In the genomic region with DNA sequence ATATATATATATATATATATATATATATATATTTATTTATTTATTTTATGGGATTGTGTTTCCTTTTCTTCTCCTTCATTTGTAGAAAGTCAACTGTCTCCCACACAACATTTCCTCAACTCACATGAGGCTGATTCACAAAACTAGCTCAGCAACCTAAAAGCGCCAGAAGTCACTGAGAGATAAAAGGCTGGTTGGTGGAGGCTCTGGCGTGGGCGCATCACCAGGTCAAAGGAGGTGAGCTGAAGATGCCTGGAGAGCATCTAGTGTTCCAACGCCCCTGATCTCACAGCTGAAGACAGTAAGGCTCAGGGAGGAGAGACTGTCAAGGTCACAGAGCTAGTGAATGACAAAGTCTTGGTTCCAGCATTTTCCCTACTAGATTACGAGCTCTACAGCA, we compare ENCODE assay signal across 1 cellular context.
TF ChIP-seq lines count a peak whose summit lies in the region.

No MANE protein-coding gene starts in this region.

TF ChIP-seq in K562, 482 proteins besides CTCF, POLR2A, EP300 and RAD21 (continued from another document):
- TF ChIP-seq, protein P1, sequence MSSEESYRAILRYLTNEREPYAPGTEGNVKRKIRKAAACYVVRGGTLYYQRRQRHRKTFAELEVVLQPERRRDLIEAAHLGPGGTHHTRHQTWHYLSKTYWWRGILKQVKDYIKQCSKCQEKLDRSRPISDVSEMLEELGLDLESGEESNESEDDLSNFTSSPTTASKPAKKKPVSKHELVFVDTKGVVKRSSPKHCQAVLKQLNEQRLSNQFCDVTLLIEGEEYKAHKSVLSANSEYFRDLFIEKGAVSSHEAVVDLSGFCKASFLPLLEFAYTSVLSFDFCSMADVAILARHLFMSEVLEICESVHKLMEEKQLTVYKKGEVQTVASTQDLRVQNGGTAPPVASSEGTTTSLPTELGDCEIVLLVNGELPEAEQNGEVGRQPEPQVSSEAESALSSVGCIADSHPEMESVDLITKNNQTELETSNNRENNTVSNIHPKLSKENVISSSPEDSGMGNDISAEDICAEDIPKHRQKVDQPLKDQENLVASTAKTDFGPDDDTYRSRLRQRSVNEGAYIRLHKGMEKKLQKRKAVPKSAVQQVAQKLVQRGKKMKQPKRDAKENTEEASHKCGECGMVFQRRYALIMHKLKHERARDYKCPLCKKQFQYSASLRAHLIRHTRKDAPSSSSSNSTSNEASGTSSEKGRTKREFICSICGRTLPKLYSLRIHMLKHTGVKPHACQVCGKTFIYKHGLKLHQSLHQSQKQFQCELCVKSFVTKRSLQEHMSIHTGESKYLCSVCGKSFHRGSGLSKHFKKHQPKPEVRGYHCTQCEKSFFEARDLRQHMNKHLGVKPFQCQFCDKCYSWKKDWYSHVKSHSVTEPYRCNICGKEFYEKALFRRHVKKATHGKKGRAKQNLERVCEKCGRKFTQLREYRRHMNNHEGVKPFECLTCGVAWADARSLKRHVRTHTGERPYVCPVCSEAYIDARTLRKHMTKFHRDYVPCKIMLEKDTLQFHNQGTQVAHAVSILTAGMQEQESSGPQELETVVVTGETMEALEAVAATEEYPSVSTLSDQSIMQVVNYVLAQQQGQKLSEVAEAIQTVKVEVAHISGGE (CRISPR knock-in tag; IDR thresholded peaks at IDR 0.05): no peak
- TF ChIP-seq, protein P2, sequence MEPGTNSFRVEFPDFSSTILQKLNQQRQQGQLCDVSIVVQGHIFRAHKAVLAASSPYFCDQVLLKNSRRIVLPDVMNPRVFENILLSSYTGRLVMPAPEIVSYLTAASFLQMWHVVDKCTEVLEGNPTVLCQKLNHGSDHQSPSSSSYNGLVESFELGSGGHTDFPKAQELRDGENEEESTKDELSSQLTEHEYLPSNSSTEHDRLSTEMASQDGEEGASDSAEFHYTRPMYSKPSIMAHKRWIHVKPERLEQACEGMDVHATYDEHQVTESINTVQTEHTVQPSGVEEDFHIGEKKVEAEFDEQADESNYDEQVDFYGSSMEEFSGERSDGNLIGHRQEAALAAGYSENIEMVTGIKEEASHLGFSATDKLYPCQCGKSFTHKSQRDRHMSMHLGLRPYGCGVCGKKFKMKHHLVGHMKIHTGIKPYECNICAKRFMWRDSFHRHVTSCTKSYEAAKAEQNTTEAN (CRISPR knock-in tag; IDR thresholded peaks at IDR 0.05): no peak
- no peak for TF ChIP-seq ZNF586 (CRISPR knock-in tag; conservative IDR thresholded peaks at IDR 0.05)
- TF ChIP-seq HDAC1 (IDR thresholded peaks at IDR 0.05): 0 out of 4 replicates have a peak, but pooled peaks of 1 of the 2 experiments have one; percentile 19
- TF ChIP-seq, protein P3, sequence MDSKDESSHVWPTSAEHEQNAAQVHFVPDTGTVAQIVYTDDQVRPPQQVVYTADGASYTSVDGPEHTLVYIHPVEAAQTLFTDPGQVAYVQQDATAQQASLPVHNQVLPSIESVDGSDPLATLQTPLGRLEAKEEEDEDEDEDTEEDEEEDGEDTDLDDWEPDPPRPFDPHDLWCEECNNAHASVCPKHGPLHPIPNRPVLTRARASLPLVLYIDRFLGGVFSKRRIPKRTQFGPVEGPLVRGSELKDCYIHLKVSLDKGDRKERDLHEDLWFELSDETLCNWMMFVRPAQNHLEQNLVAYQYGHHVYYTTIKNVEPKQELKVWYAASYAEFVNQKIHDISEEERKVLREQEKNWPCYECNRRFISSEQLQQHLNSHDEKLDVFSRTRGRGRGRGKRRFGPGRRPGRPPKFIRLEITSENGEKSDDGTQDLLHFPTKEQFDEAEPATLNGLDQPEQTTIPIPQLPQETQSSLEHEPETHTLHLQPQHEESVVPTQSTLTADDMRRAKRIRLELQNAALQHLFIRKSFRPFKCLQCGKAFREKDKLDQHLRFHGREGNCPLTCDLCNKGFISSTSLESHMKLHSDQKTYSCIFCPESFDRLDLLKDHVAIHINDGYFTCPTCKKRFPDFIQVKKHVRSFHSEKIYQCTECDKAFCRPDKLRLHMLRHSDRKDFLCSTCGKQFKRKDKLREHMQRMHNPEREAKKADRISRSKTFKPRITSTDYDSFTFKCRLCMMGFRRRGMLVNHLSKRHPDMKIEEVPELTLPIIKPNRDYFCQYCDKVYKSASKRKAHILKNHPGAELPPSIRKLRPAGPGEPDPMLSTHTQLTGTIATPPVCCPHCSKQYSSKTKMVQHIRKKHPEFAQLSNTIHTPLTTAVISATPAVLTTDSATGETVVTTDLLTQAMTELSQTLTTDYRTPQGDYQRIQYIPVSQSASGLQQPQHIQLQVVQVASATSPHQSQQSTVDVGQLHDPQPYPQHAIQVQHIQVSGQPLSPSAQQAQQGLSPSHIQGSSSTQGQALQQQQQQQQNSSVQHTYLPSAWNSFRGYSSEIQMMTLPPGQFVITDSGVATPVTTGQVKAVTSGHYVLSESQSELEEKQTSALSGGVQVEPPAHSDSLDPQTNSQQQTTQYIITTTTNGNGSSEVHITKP (IDR thresholded peaks at IDR 0.05; ENCODE audit: partially characterized antibody): no peak
- peak; percentile 28; the same call in 1 of the 2 replicates for TF ChIP-seq ESRRA (IDR thresholded peaks at IDR 0.05; ENCODE audit: borderline replicate concordance, low read depth)
- TF ChIP-seq, protein P4, sequence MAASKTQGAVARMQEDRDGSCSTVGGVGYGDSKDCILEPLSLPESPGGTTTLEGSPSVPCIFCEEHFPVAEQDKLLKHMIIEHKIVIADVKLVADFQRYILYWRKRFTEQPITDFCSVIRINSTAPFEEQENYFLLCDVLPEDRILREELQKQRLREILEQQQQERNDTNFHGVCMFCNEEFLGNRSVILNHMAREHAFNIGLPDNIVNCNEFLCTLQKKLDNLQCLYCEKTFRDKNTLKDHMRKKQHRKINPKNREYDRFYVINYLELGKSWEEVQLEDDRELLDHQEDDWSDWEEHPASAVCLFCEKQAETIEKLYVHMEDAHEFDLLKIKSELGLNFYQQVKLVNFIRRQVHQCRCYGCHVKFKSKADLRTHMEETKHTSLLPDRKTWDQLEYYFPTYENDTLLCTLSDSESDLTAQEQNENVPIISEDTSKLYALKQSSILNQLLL (CRISPR knock-in tag; IDR thresholded peaks at IDR 0.05; ENCODE audit: borderline replicate concordance): no peak
- no peak for TF ChIP-seq PML (IDR thresholded peaks at IDR 0.05; ENCODE audit: low read length)
- TF ChIP-seq, protein P5, sequence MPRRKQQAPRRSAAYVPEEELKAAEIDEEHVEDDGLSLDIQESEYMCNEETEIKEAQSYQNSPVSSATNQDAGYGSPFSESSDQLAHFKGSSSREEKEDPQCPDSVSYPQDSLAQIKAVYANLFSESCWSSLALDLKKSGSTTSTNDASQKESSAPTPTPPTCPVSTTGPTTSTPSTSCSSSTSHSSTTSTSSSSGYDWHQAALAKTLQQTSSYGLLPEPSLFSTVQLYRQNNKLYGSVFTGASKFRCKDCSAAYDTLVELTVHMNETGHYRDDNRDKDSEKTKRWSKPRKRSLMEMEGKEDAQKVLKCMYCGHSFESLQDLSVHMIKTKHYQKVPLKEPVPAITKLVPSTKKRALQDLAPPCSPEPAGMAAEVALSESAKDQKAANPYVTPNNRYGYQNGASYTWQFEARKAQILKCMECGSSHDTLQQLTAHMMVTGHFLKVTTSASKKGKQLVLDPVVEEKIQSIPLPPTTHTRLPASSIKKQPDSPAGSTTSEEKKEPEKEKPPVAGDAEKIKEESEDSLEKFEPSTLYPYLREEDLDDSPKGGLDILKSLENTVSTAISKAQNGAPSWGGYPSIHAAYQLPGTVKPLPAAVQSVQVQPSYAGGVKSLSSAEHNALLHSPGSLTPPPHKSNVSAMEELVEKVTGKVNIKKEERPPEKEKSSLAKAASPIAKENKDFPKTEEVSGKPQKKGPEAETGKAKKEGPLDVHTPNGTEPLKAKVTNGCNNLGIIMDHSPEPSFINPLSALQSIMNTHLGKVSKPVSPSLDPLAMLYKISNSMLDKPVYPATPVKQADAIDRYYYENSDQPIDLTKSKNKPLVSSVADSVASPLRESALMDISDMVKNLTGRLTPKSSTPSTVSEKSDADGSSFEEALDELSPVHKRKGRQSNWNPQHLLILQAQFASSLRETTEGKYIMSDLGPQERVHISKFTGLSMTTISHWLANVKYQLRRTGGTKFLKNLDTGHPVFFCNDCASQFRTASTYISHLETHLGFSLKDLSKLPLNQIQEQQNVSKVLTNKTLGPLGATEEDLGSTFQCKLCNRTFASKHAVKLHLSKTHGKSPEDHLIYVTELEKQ (CRISPR knock-in tag; IDR thresholded peaks at IDR 0.05): no peak
- TF ChIP-seq YY1 (IDR thresholded peaks at IDR 0.05; ENCODE audit: borderline replicate concordance in 1 of 3, control insufficient read depth in 1 of 3, extremely low read depth in 1 of 3, insufficient read depth in 3 of 3, insufficient read length in 1 of 3, insufficient replicate concordance in 2 of 3, low read depth in 1 of 3, low read length in 2 of 3): no peak
- TF ChIP-seq ESRRB (CRISPR knock-in tag; IDR thresholded peaks at IDR 0.05; ENCODE audit: borderline replicate concordance): no peak
- TF ChIP-seq ZNF75A (CRISPR knock-in tag; IDR thresholded peaks at IDR 0.05): no peak
- peak; percentile 53; the same call in 1 of the 2 replicates for TF ChIP-seq CBFA2T2 (conservative IDR thresholded peaks at IDR 0.05)
- no peak for TF ChIP-seq EWSR1 (IDR thresholded peaks at IDR 0.05; ENCODE audit: borderline replicate concordance, low read depth, partially characterized antibody)
- TF ChIP-seq ZNF232 (CRISPR knock-in tag; IDR thresholded peaks at IDR 0.05): no peak
- no peak for TF ChIP-seq MBD2 (IDR thresholded peaks at IDR 0.05; ENCODE audit: borderline replicate concordance, low read depth)
- no peak for TF ChIP-seq TEAD4 (IDR thresholded peaks at IDR 0.05; ENCODE audit: low read length)
- TF ChIP-seq TEAD4 (CRISPR knock-in tag; IDR thresholded peaks at IDR 0.05; ENCODE audit: borderline replicate concordance): no peak
- TF ChIP-seq, protein P6, sequence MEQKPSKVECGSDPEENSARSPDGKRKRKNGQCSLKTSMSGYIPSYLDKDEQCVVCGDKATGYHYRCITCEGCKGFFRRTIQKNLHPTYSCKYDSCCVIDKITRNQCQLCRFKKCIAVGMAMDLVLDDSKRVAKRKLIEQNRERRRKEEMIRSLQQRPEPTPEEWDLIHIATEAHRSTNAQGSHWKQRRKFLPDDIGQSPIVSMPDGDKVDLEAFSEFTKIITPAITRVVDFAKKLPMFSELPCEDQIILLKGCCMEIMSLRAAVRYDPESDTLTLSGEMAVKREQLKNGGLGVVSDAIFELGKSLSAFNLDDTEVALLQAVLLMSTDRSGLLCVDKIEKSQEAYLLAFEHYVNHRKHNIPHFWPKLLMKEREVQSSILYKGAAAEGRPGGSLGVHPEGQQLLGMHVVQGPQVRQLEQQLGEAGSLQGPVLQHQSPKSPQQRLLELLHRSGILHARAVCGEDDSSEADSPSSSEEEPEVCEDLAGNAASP (IDR thresholded peaks at IDR 0.05): peak; percentile 44; the same call in 1 of the 2 replicates
- TF ChIP-seq, protein P7, sequence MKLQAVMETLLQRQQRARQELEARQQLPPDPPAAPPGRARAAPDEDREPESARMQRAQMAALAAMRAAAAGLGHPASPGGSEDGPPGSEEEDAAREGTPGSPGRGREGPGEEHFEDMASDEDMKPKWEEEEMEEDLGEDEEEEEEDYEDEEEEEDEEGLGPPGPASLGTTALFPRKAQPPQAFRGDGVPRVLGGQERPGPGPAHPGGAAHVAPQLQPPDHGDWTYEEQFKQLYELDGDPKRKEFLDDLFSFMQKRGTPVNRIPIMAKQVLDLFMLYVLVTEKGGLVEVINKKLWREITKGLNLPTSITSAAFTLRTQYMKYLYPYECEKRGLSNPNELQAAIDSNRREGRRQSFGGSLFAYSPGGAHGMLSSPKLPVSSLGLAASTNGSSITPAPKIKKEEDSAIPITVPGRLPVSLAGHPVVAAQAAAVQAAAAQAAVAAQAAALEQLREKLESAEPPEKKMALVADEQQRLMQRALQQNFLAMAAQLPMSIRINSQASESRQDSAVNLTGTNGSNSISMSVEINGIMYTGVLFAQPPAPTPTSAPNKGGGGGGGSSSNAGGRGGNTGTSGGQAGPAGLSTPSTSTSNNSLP (IDR thresholded peaks at IDR 0.05; ENCODE audit: borderline replicate concordance, low read depth, low read length): no peak
- no peak for TF ChIP-seq SP2 (IDR thresholded peaks at IDR 0.05; ENCODE audit: extremely low read depth, low read depth, low read length, poor library complexity, severe bottlenecking)
- 0 out of 2 replicates have a peak, but pooled peaks have one; percentile 21 for TF ChIP-seq CTBP1 (IDR thresholded peaks at IDR 0.05; ENCODE audit: borderline replicate concordance)
TF ChIP-seq in K562: peak in this region for 10.
